Comparison of ENCODE assay signal across 11 cellular contexts in the genomic region with DNA sequence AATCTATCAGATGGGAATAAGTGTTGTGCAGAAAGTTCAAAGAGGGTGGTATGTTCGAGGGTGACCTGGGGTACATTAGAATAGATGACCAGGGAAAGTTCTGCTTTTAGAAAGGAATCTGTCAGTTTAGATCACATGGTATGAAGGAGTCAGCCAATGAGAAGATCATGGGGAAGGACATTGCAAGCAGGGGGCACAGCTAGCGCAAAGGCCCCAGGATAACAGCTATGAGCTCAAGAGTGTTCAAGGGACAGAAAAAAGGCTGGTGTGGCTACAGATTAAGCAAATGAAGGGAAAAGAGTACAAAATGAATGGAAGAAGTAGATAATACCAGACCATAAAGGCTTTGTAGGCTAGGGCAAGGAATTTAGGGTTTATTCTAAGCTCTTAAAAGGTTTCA. TPM values are rescaled to one million over a fixed set of nuclear protein-coding genes. Genes with fewer than 3 reads are reported as not detected.
DNase-seq lines count a peak whose midpoint lies in the region; ATAC-seq and TF ChIP-seq lines count a peak whose summit lies in the region.
"Had no signal": no experiment of that assay in that cellular context is flagged by ENCODE, and none has a peak within 500 bp of the region (broad histone marks: within the 10 kb centered on the region; RNA-seq: fewer than 3 reads in every experiment).

No MANE protein-coding gene starts in this region.

- H3F3A ChIP-seq in PC-9 (ENCODE audit: insufficient read depth, low read depth), result peaks cover 31% of the 10 kb centered on the region

- H4K20me1 ChIP-seq in PC-9 (ENCODE audit: insufficient read depth), result no peaks in the 10 kb centered on the region

- no peak for TF ChIP-seq POLR2A in breast epithelium (IDR thresholded peaks at IDR 0.05)

- H3K4me3 ChIP-seq in PC-9, result no peak overlapping the region
- no peak overlapping the region for H3K4me3 ChIP-seq in breast epithelium
- no peak overlapping the region for H3K4me3 ChIP-seq in tibial artery
- H3K4me3 ChIP-seq in CD8-positive, alpha-beta memory T cell (ENCODE audit: low read length), result no peak overlapping the region

- TF ChIP-seq CTCF in PC-9 (conservative IDR thresholded peaks at IDR 0.05), result no peak
- no peak for TF ChIP-seq CTCF in breast epithelium (IDR thresholded peaks at IDR 0.05)
- no peak for TF ChIP-seq CTCF in neural crest cell (conservative IDR thresholded peaks at IDR 0.05)
- no peak for TF ChIP-seq CTCF in tibial artery (IDR thresholded peaks at IDR 0.05)
- no peak for TF ChIP-seq CTCF in foreskin keratinocyte (conservative IDR thresholded peaks at IDR 0.05)

- no peaks in the 10 kb centered on the region for H3K27me3 ChIP-seq in PC-9 (ENCODE audit: insufficient read depth, low read depth)
- no peaks in the 10 kb centered on the region for H3K27me3 ChIP-seq in breast epithelium
- no peaks in the 10 kb centered on the region for H3K27me3 ChIP-seq in tibial artery
- H3K27me3 ChIP-seq in foreskin keratinocyte, result no peaks in the 10 kb centered on the region
- no peaks in the 10 kb centered on the region for H3K27me3 ChIP-seq in CD8-positive, alpha-beta memory T cell (ENCODE audit: insufficient read depth, low read length, poor library complexity, severe bottlenecking)

- no TSS peak for BruUV-seq in PC-9 (replicated peaks; lab: Mats Ljungman, UMichigan)

- CTCF ChIA-PET in PC-9 (lab: Charles Lee), result interaction anchor here (0.7 kb wide), 1 partner anchor 9 kb away, joined by 3 read pairs; no protein-coding TSS in a partner anchor
- CTCF ChIA-PET in CD8-positive, alpha-beta memory T cell (lab: Charles Lee), result interaction anchor here (1.3 kb wide), 1 partner anchor 9 kb away, joined by 9 read pairs; a partner anchor contains a TSS

- H3K9me2 ChIP-seq in PC-9 (ENCODE audit: insufficient read depth), result no peaks in the 10 kb centered on the region

- H3K36me3 Mint-ChIP-seq in neural crest cell (ENCODE audit: low read depth), result peaks cover 23% of the 10 kb centered on the region
- peaks cover 0 to 60% (median 16%) of the 10 kb centered on the region in 3 donors for H3K36me3 Mint-ChIP-seq in CD8-positive, alpha-beta memory T cell

- H3K9me3 ChIP-seq in PC-9 (ENCODE audit: insufficient read depth, low read depth) (no peaks in the 10 kb centered on the region), breast epithelium (no peaks in the 10 kb centered on the region), tibial artery (no peaks in the 10 kb centered on the region)
- no peaks in the 10 kb centered on the region for H3K9me3 ChIP-seq in CD8-positive, alpha-beta memory T cell (ENCODE audit: low read length)

- H3K4me1 Mint-ChIP-seq in neural crest cell, result peaks cover 6% of the 10 kb centered on the region
- peaks cover 4 to 16% (median 8%) of the 10 kb centered on the region in 3 donors for H3K4me1 Mint-ChIP-seq in CD8-positive, alpha-beta memory T cell

- H3K4me1 ChIP-seq in PC-9 (replicated peaks; ENCODE audit: insufficient read depth) (peaks cover 43% of the 10 kb centered on the region), breast epithelium (peaks cover 0 to 3% of the 10 kb centered on the region in 2 donors), tibial artery (peaks cover 0 to 26% (median 15%) of the 10 kb centered on the region in 4 donors), foreskin keratinocyte (peaks cover 39% of the 10 kb centered on the region)
- no peaks in the 10 kb centered on the region for H3K4me1 ChIP-seq in CD8-positive, alpha-beta memory T cell (ENCODE audit: insufficient read depth, low read length)

- H3K9me3 Mint-ChIP-seq in neural crest cell, result no peaks in the 10 kb centered on the region
- H3K9me3 Mint-ChIP-seq in CD8-positive, alpha-beta memory T cell, result no peaks in the 10 kb centered on the region
- H3K9me3 Mint-ChIP-seq: activated T-cell treated with anti-CD3 and anti-CD28 coated beads, Interleukin-2, amount 50 U/mL, for 4 hours had no signal

- H3K36me3 ChIP-seq in PC-9 (ENCODE audit: low read depth), result peaks cover 48% of the 10 kb centered on the region
- H3K36me3 ChIP-seq in breast epithelium, result peaks cover 4% of the 10 kb centered on the region
- H3K36me3 ChIP-seq in tibial artery, result peaks cover 29 to 50% (median 44%) of the 10 kb centered on the region in 3 donors
- peaks cover 4% of the 10 kb centered on the region for H3K36me3 ChIP-seq in CD8-positive, alpha-beta memory T cell (ENCODE audit: insufficient read depth, low read length)

- no peak overlapping the region for H2AFZ ChIP-seq in PC-9

- H3K4me2 ChIP-seq in PC-9, result peak overlapping the region; percentile 27

- POLR2A ChIA-PET in PC-9 (lab: Charles Lee; ENCODE audit: unreplicated experiment), result interaction anchor here (0.6 kb wide), 1 partner anchor 237 kb away, joined by 4 read pairs; no protein-coding TSS in a partner anchor
- POLR2A ChIA-PET in CD8-positive, alpha-beta memory T cell (lab: Charles Lee), result no interaction called here

- no peak for DNase-seq in PC-9
- no peak for DNase-seq in breast epithelium (ENCODE audit: low spot score in 2 of 2)
- no peak for DNase-seq in neural crest cell (ENCODE audit: low read depth, low spot score)
- no peak for DNase-seq in tibial artery
- no peak for DNase-seq in foreskin keratinocyte
- DNase-seq in inferior parietal cortex (ENCODE audit: extremely low spot score), result no peak
- DNase-seq in CD8-positive, alpha-beta memory T cell, result no peak
- no peak for DNase-seq in Kasumi-1 (lab: John Stamatoyannopoulos, UW)
- DNase-seq: activated CD4-positive, alpha-beta T cell treated with anti-CD3 and anti-CD28 coated beads, Interleukin-2, amount 50 U/mL, for 4 hours; activated T-cell treated with anti-CD3 and anti-CD28 coated beads, Interleukin-2, amount 50 U/mL, for 4 hours; stimulated activated CD4-positive, alpha-beta T cell treated with anti-CD3 and anti-CD28 coated beads, Interleukin-15, amount 100 ng/mL, for 24 hours had no signal

- H3K27ac ChIP-seq in PC-9 (peak overlapping the region; percentile 67), breast epithelium (peak overlapping the region; percentile 76 to 77), tibial artery (peak overlapping the region; percentile 46 to 57), foreskin keratinocyte (no peak overlapping the region)
- no peak overlapping the region for H3K27ac ChIP-seq in CD8-positive, alpha-beta memory T cell (ENCODE audit: low read depth, low read length)

- H3K4me3 Mint-ChIP-seq in neural crest cell, result no peak overlapping the region
- H3K4me3 Mint-ChIP-seq in CD8-positive, alpha-beta memory T cell, result no peak overlapping the region
- H3K4me3 Mint-ChIP-seq: activated T-cell treated with anti-CD3 and anti-CD28 coated beads, Interleukin-2, amount 50 U/mL, for 4 hours had no signal

- intact Hi-C loops in PC-9 (cut with micrococcal nuclease; ENCODE audit: unreplicated experiment) (loop anchor here (1.0 kb wide), 1 partner anchor 182 kb away; no protein-coding TSS in a partner anchor), breast epithelium (cut with DNase I; ENCODE audit: low total_unique reads) (no loop called here), tibial artery (cut with DNase I; ENCODE audit: low total_unique reads) (loop anchor here (10.0 kb wide), 1 partner anchor 164 kb away; no protein-coding TSS in a partner anchor)

- H3K27ac Mint-ChIP-seq in neural crest cell (ENCODE audit: unreplicated experiment), result peak overlapping the region; percentile 22
- peak overlapping the region in 1 of 8 donors; percentile 49 for H3K27ac Mint-ChIP-seq in CD8-positive, alpha-beta memory T cell

- peaks cover 24% of the 10 kb centered on the region for H3K79me2 ChIP-seq in PC-9 (ENCODE audit: low read depth)

- no peaks in the 10 kb centered on the region for H3K27me3 Mint-ChIP-seq in neural crest cell (ENCODE audit: low read depth)
- no peaks in the 10 kb centered on the region for H3K27me3 Mint-ChIP-seq in CD8-positive, alpha-beta memory T cell

- ATAC-seq in foreskin keratinocyte, result no peak
- ATAC-seq: activated T-cell treated with anti-CD3 and anti-CD28 coated beads, Interleukin-2, amount 50 U/mL, for 4 hours had no signal

RNA-seq across cellular contexts. Expression of a gene that starts 8.6 kb away (rescaled TPM):
- total RNA-seq in PC-9 (2021), result 20.6 and 34.8 TPM in 2 replicates
- total RNA-seq in breast epithelium, result 10 to 100 TPM; 23.3 to 49.5 (median 23.5) TPM
- 2.5 and 2.7 TPM in 2 replicates for total RNA-seq in neural crest cell
- 2.2 and 2.6 TPM in 2 replicates for total RNA-seq in foreskin keratinocyte
- 0.55 and 0.74 TPM in 2 replicates for polyA plus RNA-seq in foreskin keratinocyte
- total RNA-seq in CD8-positive, alpha-beta memory T cell, result 1 to 10 TPM; 1.5 to 1.8 TPM
- polyA plus RNA-seq in CD8-positive, alpha-beta memory T cell, result 3.1 TPM

RNA-seq across cellular contexts. Expression of a gene that starts 8.6 kb away (rescaled TPM):
- total RNA-seq in PC-9 (2021) (80.1 and 113 TPM in 2 replicates), breast epithelium (100 to 1,000 TPM in 1 of 3 donors, 10 to 100 TPM in 2; 71.1 to 103 (median 75.5) TPM), neural crest cell (31.0 and 33.7 TPM in 2 replicates), foreskin keratinocyte (32.0 and 38.9 TPM in 2 replicates)
- 20.4 and 20.6 TPM in 2 replicates for polyA plus RNA-seq in foreskin keratinocyte
- 10 to 100 TPM; 16.4 to 21.6 TPM for total RNA-seq in CD8-positive, alpha-beta memory T cell
- polyA plus RNA-seq in CD8-positive, alpha-beta memory T cell, result 18.1 TPM

Comparison
In these comparisons a context has a peak if more than half of its experiments do, and no peak if none do; other contexts are left out.
1. H3K27ac ChIP-seq: peak in PC-9 (single experiment), breast epithelium (2 of 2) and tibial artery (2 of 2); none in foreskin keratinocyte (single experiment) and CD8-positive, alpha-beta memory T cell (single experiment).